8 cellular contexts compared by ENCODE assay signal in genomic region chr16:68084504-68085258, GRCh38. TPM values are rescaled to one million over a fixed set of nuclear protein-coding genes. Genes with fewer than 3 reads are reported as not detected.
A peak's percentile ranks its signal among the peaks of the same experiment; 100 is the strongest.
DNase-seq lines count a peak whose midpoint lies in the region; ATAC-seq, FAIRE-seq and TF ChIP-seq lines count a peak whose summit lies in the region.

No MANE protein-coding gene starts in this region.

- 40% methylated on average over 29 of the region's 45 CpGs for whole genome bisulfite sequencing in A549 (ENCODE audit: missing lambda C conversion rate)

- H3K9me3 ChIP-seq in A549 = no peaks in the 10 kb centered on the region

- TF ChIP-seq POLR2A in A549 (IDR thresholded peaks at IDR 0.05; ENCODE audit: low read length) = peak; percentile 46

- POLR2A ChIA-PET in A549 (lab: Yijun Ruan, JAX) = interaction anchor here (0.6 to 2.0 kb wide), 7 partner anchors 9 to 436 kb away, joined by 3 to 20 read pairs (median 7); partner anchors contain the start of genes DDX28 and DUS2
- POLR2A ChIA-PET in activated CD4-positive, alpha-beta T cell treated with anti-CD3 and anti-CD28 coated beads for 36 hours (lab: Charles Lee) = interaction anchor here (0.6 to 1.9 kb wide), 16 partner anchors 9 to 302 kb away, joined by 3 to 16 read pairs (median 4); partner anchors contain the start of genes DPEP2, PRMT7, PSMB10 and RANBP10

- H3K4me1 Mint-ChIP-seq in activated CD4-positive, alpha-beta T cell treated with anti-CD3 and anti-CD28 coated beads for 36 hours = peaks cover 65% of the 10 kb centered on the region

- H3K4me3 Mint-ChIP-seq in activated CD4-positive, alpha-beta T cell treated with anti-CD3 and anti-CD28 coated beads for 36 hours = peak overlapping the region; percentile 75

- H3K4me3 ChIP-seq in A549 (peak overlapping the region; percentile 96), choroid plexus epithelial cell (ENCODE audit: low read depth, low read length) (peak overlapping the region; percentile 65)

- TF ChIP-seq EP300 in A549 (IDR thresholded peaks at IDR 0.05) = no peak

- H3K27me3 ChIP-seq in layer of hippocampus (ENCODE audit: control insufficient read depth, insufficient read depth, low read length) = no peaks in the 10 kb centered on the region

- DNase-seq in A549 (ENCODE audit: low read depth in 1 of 2, low spot score in 1 of 2) (peak; percentile 73 to 92), NCI-H2196 treated with DMSO at 0.1 percent for 48 hours (lab: John Stamatoyannopoulos, UW; ENCODE audit: unreplicated experiment) (peak; percentile 62), choroid plexus epithelial cell (ENCODE audit: low read depth) (peak; percentile 59)
- DNase-seq in activated CD4-positive, alpha-beta T cell treated with anti-CD3 and anti-CD28 coated beads for 36 hours = peak; percentile 96
- DNase-seq in stimulated activated CD4-positive, alpha-beta T cell treated with anti-CD3 and anti-CD28 coated beads, Interleukin-1b, Interleukin-23, amount 100 ng/mL, for 4 hours (ENCODE audit: low read depth in 2 of 2) = peak; percentile 67 to 80

- peak overlapping the region; percentile 70 for H3K4me2 ChIP-seq in A549

- H3K4me1 ChIP-seq in A549 = peaks cover 29% of the 10 kb centered on the region

- peak overlapping the region; percentile 88 to 94 for H3K27ac ChIP-seq in A549
- H3K27ac ChIP-seq in layer of hippocampus (ENCODE audit: low read depth, low read length) = peak overlapping the region; percentile 97

- intact Hi-C loops in activated CD4-positive, alpha-beta T cell treated with anti-CD3 and anti-CD28 coated beads for 36 hours (cut with DNase I, micrococcal nuclease) = loop anchor here (1.0 to 10.0 kb wide), 22 partner anchors 9 to 1480 kb away; partner anchors contain the start of genes ACD (in 2 of the 2), PARD6A (in 2 of the 2), RANBP10 (in 2 of the 2) and TSNAXIP1 (in 2 of the 2)

- H3K27ac Mint-ChIP-seq in activated CD4-positive, alpha-beta T cell treated with anti-CD3 and anti-CD28 coated beads for 36 hours = peak overlapping the region; percentile 94

- CTCF ChIA-PET in A549 (lab: Yijun Ruan, JAX) = interaction anchor here (0.5 to 3.8 kb wide), 12 partner anchors 9 to 177 kb away, joined by 3 to 17 read pairs (median 4); partner anchors contain the start of genes DDX28 and DUS2
- CTCF ChIA-PET in activated CD4-positive, alpha-beta T cell treated with anti-CD3 and anti-CD28 coated beads for 36 hours (lab: Charles Lee) = interaction anchor here (0.7 to 3.5 kb wide), 20 partner anchors 7 to 605 kb away, joined by 3 to 31 read pairs (median 4); partner anchors contain the start of genes DDX28, DPEP2, DUS2 and NRN1L

- TF ChIP-seq CTCF in A549 (IDR thresholded peaks at IDR 0.05) = no peak; the same call in 2 of the 3 replicates
- peak; percentile 6 for TF ChIP-seq CTCF in choroid plexus epithelial cell (conservative IDR thresholded peaks at IDR 0.05; ENCODE audit: low read depth, low read length)

- H3K36me3 Mint-ChIP-seq in activated CD4-positive, alpha-beta T cell treated with anti-CD3 and anti-CD28 coated beads for 36 hours (ENCODE audit: low read depth) = peaks cover 12% of the 10 kb centered on the region

- H3K9me3 Mint-ChIP-seq in activated CD4-positive, alpha-beta T cell treated with anti-CD3 and anti-CD28 coated beads for 36 hours (ENCODE audit: low read depth) = no peaks in the 10 kb centered on the region

- no peaks in the 10 kb centered on the region for H3K27me3 Mint-ChIP-seq in activated CD4-positive, alpha-beta T cell treated with anti-CD3 and anti-CD28 coated beads for 36 hours

- no peak for FAIRE-seq in A549 (lab: Jason Lieb, UNC)

- TF ChIP-seq RAD21 in A549 (conservative IDR thresholded peaks at IDR 0.05 in 1 of 2, IDR thresholded peaks at IDR 0.05 in 1 of 2) = no peak

- ATAC-seq in A549 (peak; percentile 64 to 74), GM18858 (IDR thresholded peaks at IDR 0.05; ENCODE audit: unreplicated experiment) (peak; percentile 48), HG03066 (IDR thresholded peaks at IDR 0.05; ENCODE audit: low read depth, unreplicated experiment) (peak; percentile 59)
- peak; percentile 71 for ATAC-seq in activated CD4-positive, alpha-beta T cell treated with anti-CD3 and anti-CD28 coated beads for 36 hours

TF ChIP-seq in A549, 52 proteins besides CTCF, POLR2A, EP300 and RAD21:
- TF ChIP-seq BCL3 (IDR thresholded peaks at IDR 0.05) (no peak; the same call in 2 of the 3 replicates), MAX (IDR thresholded peaks at IDR 0.05) (peak; percentile 78), PHF8 (IDR thresholded peaks at IDR 0.05; ENCODE audit: borderline replicate concordance, low read depth) (0 out of 2 replicates have a peak, but pooled peaks have one; percentile 40), E2F6 (IDR thresholded peaks at IDR 0.05; ENCODE audit: borderline replicate concordance, low read depth) (peak; percentile 89), HOXB5 (CRISPR knock-in tag; IDR thresholded peaks at IDR 0.05) (0 out of 2 replicates have a peak, but pooled peaks have one; percentile 28), ZFP36 (IDR thresholded peaks at IDR 0.05; ENCODE audit: borderline replicate concordance, partially characterized antibody) (no peak), USF2 (IDR thresholded peaks at IDR 0.05) (peak; percentile 49), PBX3 (IDR thresholded peaks at IDR 0.05) (peak; percentile 22; the same call in 1 of the 2 replicates)
TF ChIP-seq in A549: peak in this region for 6.

RNA-seq across cellular contexts. Expression of gene NFATC3, which starts 0.5 kb away (rescaled TPM):
- polyA plus RNA-seq in A549 (2011; rRNA removed) (23.9 and 32.4 TPM in 2 replicates), A549 (2017; fragmentation: RNase III; extraction: RNeasy Plus Mini Kit Qiagen cat#74134 plus additional on column Dnase treatment) (11.8 to 13.3 TPM (median 12.5 TPM) in 3 replicates)
- 8.1 and 10.9 TPM in 2 replicates for polyA plus RNA-seq in A549 (2012; cell fraction: cytosol; rRNA removed)
- 8.2 and 8.5 TPM in 2 replicates for polyA plus RNA-seq in A549 (2012; cell fraction: nucleus; rRNA removed)
- 60.5 and 64.5 TPM in 2 replicates for polyA minus RNA-seq in A549 (2011; rRNA and poly(A)+ RNA removed)
- 10 to 100 TPM; 68.4 to 81.2 TPM for total RNA-seq in activated CD4-positive, alpha-beta T cell treated with anti-CD3 and anti-CD28 coated beads for 36 hours

Comparison
In these comparisons a context has a peak if more than half of its experiments do, and no peak if none do; other contexts are left out.
1. Peak in every context shown above with its lines: DNase-seq, ATAC-seq, H3K4me3 ChIP-seq and H3K27ac ChIP-seq.